17 cellular contexts compared by ENCODE assay signal in the genomic region with DNA sequence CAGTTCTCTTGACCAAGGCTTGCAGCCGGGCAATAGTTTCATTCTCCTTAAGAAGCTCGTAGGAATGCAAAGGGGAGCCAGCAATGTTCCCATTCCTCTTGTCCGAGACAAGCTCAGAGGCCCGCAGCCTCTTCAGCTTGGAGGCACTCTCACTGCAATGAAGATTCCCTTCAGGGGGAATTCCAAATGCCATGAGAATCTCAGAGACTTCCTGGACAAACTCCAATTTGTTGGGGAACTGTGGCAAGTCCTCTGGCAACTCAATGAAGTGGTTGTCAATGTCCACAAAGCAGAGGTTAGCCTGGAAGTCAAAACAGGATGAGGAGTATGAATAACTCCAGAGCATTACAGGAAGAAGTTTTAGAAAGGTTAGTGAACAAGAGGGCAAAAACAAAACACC.
DNase-seq lines count a peak whose midpoint lies in the region; ATAC-seq and TF ChIP-seq lines count a peak whose summit lies in the region.
"Had no signal": no experiment of that assay in that cellular context is flagged by ENCODE, and none has a peak within 500 bp of the region (broad histone marks: within the 10 kb centered on the region; RNA-seq: fewer than 3 reads in every experiment).

No MANE protein-coding gene starts in this region.

- peaks cover 15% of the 10 kb centered on the region for H3K36me3 Mint-ChIP-seq in activated naive CD8-positive, alpha-beta T cell
- peaks cover 43% of the 10 kb centered on the region for H3K36me3 Mint-ChIP-seq in activated naive CD8-positive, alpha-beta T cell treated with anti-CD3 and anti-CD28 coated beads, Interleukin-2, amount 50 U/mL, for 24 hours (ENCODE audit: low read depth)
- peaks cover 34% of the 10 kb centered on the region for H3K36me3 Mint-ChIP-seq in stimulated activated effector memory CD8-positive, alpha-beta T cell treated with anti-CD3 and anti-CD28 coated beads, Interleukin-12 subunit alpha, Interleukin-12 subunit beta, amount 100 ng/mL, for 72 hours
- H3K36me3 Mint-ChIP-seq in T-cell = peaks cover 50% of the 10 kb centered on the region

- H3K4me3 Mint-ChIP-seq in activated naive CD8-positive, alpha-beta T cell = no peak overlapping the region
- no peak overlapping the region for H3K4me3 Mint-ChIP-seq in activated naive CD8-positive, alpha-beta T cell treated with anti-CD3 and anti-CD28 coated beads, Interleukin-2, amount 50 U/mL, for 24 hours
- H3K4me3 Mint-ChIP-seq in stimulated activated effector memory CD8-positive, alpha-beta T cell treated with anti-CD3 and anti-CD28 coated beads, Interleukin-12 subunit alpha, Interleukin-12 subunit beta, amount 100 ng/mL, for 72 hours = no peak overlapping the region
- H3K4me3 Mint-ChIP-seq in T-cell = no peak overlapping the region
- H3K4me3 Mint-ChIP-seq: activated CD8-positive, alpha-beta T cell treated with anti-CD3 and anti-CD28 coated beads for 36 hours; effector memory CD8-positive, alpha-beta T cell; naive thymus-derived CD8-positive, alpha-beta T cell had no signal

- H3K27me3 Mint-ChIP-seq in activated naive CD8-positive, alpha-beta T cell = no peaks in the 10 kb centered on the region
- no peaks in the 10 kb centered on the region for H3K27me3 Mint-ChIP-seq in activated naive CD8-positive, alpha-beta T cell treated with anti-CD3 and anti-CD28 coated beads, Interleukin-2, amount 50 U/mL, for 24 hours
- no peaks in the 10 kb centered on the region for H3K27me3 Mint-ChIP-seq in T-cell
- H3K27me3 Mint-ChIP-seq: activated CD8-positive, alpha-beta T cell treated with anti-CD3 and anti-CD28 coated beads for 36 hours; effector memory CD8-positive, alpha-beta T cell; naive thymus-derived CD8-positive, alpha-beta T cell had no signal

- peaks cover 0 to 11% (median 0%) of the 10 kb centered on the region in 3 donors for H3K4me1 ChIP-seq in gastroesophageal sphincter
- H3K4me1 ChIP-seq: body of pancreas had no signal

- H3K36me3 ChIP-seq in gastroesophageal sphincter = peaks cover 3 to 56% of the 10 kb centered on the region in 2 donors

- TF ChIP-seq POLR2A in gastroesophageal sphincter (IDR thresholded peaks at IDR 0.05) = no peak

- ATAC-seq in activated naive CD8-positive, alpha-beta T cell treated with anti-CD3 and anti-CD28 coated beads, Interleukin-2, amount 50 U/mL, for 24 hours = no peak
- no peak for ATAC-seq in stimulated activated effector memory CD8-positive, alpha-beta T cell treated with anti-CD3 and anti-CD28 coated beads, Interleukin-12 subunit alpha, Interleukin-12 subunit beta, amount 100 ng/mL, for 72 hours
- no peak for ATAC-seq in T-cell (replicated peaks in 1 of 4)
- no peak for ATAC-seq in gastroesophageal sphincter
- ATAC-seq: activated CD8-positive, alpha-beta T cell treated with anti-CD3 and anti-CD28 coated beads for 36 hours; body of pancreas; effector memory CD8-positive, alpha-beta T cell; naive thymus-derived CD8-positive, alpha-beta T cell had no signal

- in situ Hi-C loops in astrocyte of the spinal cord (cut with HindIII; ENCODE audit: low sequenced_read_pairs) = no loop called here

- CTCF ChIA-PET in T-cell (lab: Charles Lee) = no interaction called here

- H3K9me3 ChIP-seq in gastroesophageal sphincter = no peaks in the 10 kb centered on the region
- H3K9me3 ChIP-seq: body of pancreas had no signal

- DNase-seq in activated naive CD8-positive, alpha-beta T cell treated with anti-CD3 and anti-CD28 coated beads, Interleukin-2, amount 50 U/mL, for 24 hours = no peak
- DNase-seq in astrocyte of the spinal cord (ENCODE audit: low read depth, low spot score) (peak; percentile 17), glomerular visceral epithelial cell (ENCODE audit: extremely low spot score) (peak; percentile 63), T-cell (no peak), coronary artery (ENCODE audit: low spot score) (no peak)
- no peak for DNase-seq in stimulated activated effector memory CD8-positive, alpha-beta T cell treated with anti-CD3 and anti-CD28 coated beads, Interleukin-12 subunit alpha, Interleukin-12 subunit beta, amount 100 ng/mL, for 72 hours (ENCODE audit: low spot score in 2 of 2)
- DNase-seq: activated CD8-positive, alpha-beta T cell treated with anti-CD3 and anti-CD28 coated beads for 36 hours; body of pancreas; effector memory CD8-positive, alpha-beta T cell; HCEC 1CT; kidney glomerular epithelial cell; naive thymus-derived CD8-positive, alpha-beta T cell; NCI-H146; retina; stimulated activated CD4-positive, alpha-beta T cell treated with anti-CD3 and anti-CD28 coated beads, Interleukin-2, amount 100 ng/mL, for 48 hours had no signal

- no peak overlapping the region for H3K4me3 ChIP-seq in astrocyte of the spinal cord (ENCODE audit: low read depth, low read length)
- H3K4me3 ChIP-seq in gastroesophageal sphincter = no peak overlapping the region
- H3K4me3 ChIP-seq in coronary artery = no peak overlapping the region
- H3K4me3 ChIP-seq: body of pancreas had no signal

- H3K4me1 Mint-ChIP-seq in activated naive CD8-positive, alpha-beta T cell (ENCODE audit: low read depth) = peaks cover 6% of the 10 kb centered on the region
- H3K4me1 Mint-ChIP-seq in activated naive CD8-positive, alpha-beta T cell treated with anti-CD3 and anti-CD28 coated beads, Interleukin-2, amount 50 U/mL, for 24 hours = no peaks in the 10 kb centered on the region
- H3K4me1 Mint-ChIP-seq in stimulated activated effector memory CD8-positive, alpha-beta T cell treated with anti-CD3 and anti-CD28 coated beads, Interleukin-12 subunit alpha, Interleukin-12 subunit beta, amount 100 ng/mL, for 72 hours = no peaks in the 10 kb centered on the region
- no peaks in the 10 kb centered on the region for H3K4me1 Mint-ChIP-seq in T-cell

- H3K27me3 ChIP-seq in gastroesophageal sphincter = no peaks in the 10 kb centered on the region
- H3K27me3 ChIP-seq: body of pancreas had no signal

- no peaks in the 10 kb centered on the region for H3K9me3 Mint-ChIP-seq in activated naive CD8-positive, alpha-beta T cell (ENCODE audit: low read depth)
- H3K9me3 Mint-ChIP-seq in activated naive CD8-positive, alpha-beta T cell treated with anti-CD3 and anti-CD28 coated beads, Interleukin-2, amount 50 U/mL, for 24 hours = no peaks in the 10 kb centered on the region
- H3K9me3 Mint-ChIP-seq in stimulated activated effector memory CD8-positive, alpha-beta T cell treated with anti-CD3 and anti-CD28 coated beads, Interleukin-12 subunit alpha, Interleukin-12 subunit beta, amount 100 ng/mL, for 72 hours = no peaks in the 10 kb centered on the region
- no peaks in the 10 kb centered on the region for H3K9me3 Mint-ChIP-seq in T-cell
- H3K9me3 Mint-ChIP-seq: activated CD8-positive, alpha-beta T cell treated with anti-CD3 and anti-CD28 coated beads for 36 hours; effector memory CD8-positive, alpha-beta T cell; naive thymus-derived CD8-positive, alpha-beta T cell had no signal

- POLR2A ChIA-PET in T-cell (lab: Charles Lee) = no interaction called here

- H3K27ac Mint-ChIP-seq in activated naive CD8-positive, alpha-beta T cell = peak overlapping the region; percentile 25
- H3K27ac Mint-ChIP-seq in activated naive CD8-positive, alpha-beta T cell treated with anti-CD3 and anti-CD28 coated beads, Interleukin-2, amount 50 U/mL, for 24 hours = no peak overlapping the region
- peak overlapping the region; percentile 41 for H3K27ac Mint-ChIP-seq in stimulated activated effector memory CD8-positive, alpha-beta T cell treated with anti-CD3 and anti-CD28 coated beads, Interleukin-12 subunit alpha, Interleukin-12 subunit beta, amount 100 ng/mL, for 72 hours
- peak overlapping the region in 1 of 2 donors; percentile 28 for H3K27ac Mint-ChIP-seq in T-cell
- H3K27ac Mint-ChIP-seq: activated CD8-positive, alpha-beta T cell treated with anti-CD3 and anti-CD28 coated beads for 36 hours; effector memory CD8-positive, alpha-beta T cell had no signal

- WGBS in gastroesophageal sphincter (ENCODE audit: low coverage in 1 of 2), 2 donors = 0 to 19% methylated on average over 3 to 4 of the region's 4 CpGs

- TF ChIP-seq CTCF in astrocyte of the spinal cord (IDR thresholded peaks at IDR 0.05; ENCODE audit: low read depth, low read length) (no peak), gastroesophageal sphincter (IDR thresholded peaks at IDR 0.05) (no peak), coronary artery (IDR thresholded peaks at IDR 0.05) (no peak)

- H3K27ac ChIP-seq in gastroesophageal sphincter = peak overlapping the region in 1 of 4 donors; percentile 21
- H3K27ac ChIP-seq in coronary artery = no peak overlapping the region
- H3K27ac ChIP-seq: body of pancreas had no signal

- no peak for TF ChIP-seq EP300 in gastroesophageal sphincter (IDR thresholded peaks at IDR 0.05)

Comparison
In these comparisons a context has a peak if more than half of its experiments do, and no peak if none do; other contexts are left out.
1. DNase-seq: peak in astrocyte of the spinal cord (single experiment) and glomerular visceral epithelial cell (single experiment); none in activated naive CD8-positive, alpha-beta T cell treated with anti-CD3 and anti-CD28 coated beads, Interleukin-2, amount 50 U/mL, for 24 hours (single experiment), stimulated activated effector memory CD8-positive, alpha-beta T cell treated with anti-CD3 and anti-CD28 coated beads, Interleukin-12 subunit alpha, Interleukin-12 subunit beta, amount 100 ng/mL, for 72 hours (0 of 2), T-cell (0 of 34) and coronary artery (single experiment).